8 cellular contexts compared by ENCODE assay signal in genomic region chr19:49870309-49870901, GRCh38. TPM values are rescaled to one million over a fixed set of nuclear protein-coding genes. Genes with fewer than 3 reads are reported as not detected.
A peak's percentile ranks its signal among the peaks of the same experiment; 100 is the strongest.
DNase-seq lines count a peak whose midpoint lies in the region; ATAC-seq and TF ChIP-seq lines count a peak whose summit lies in the region.

No MANE protein-coding gene starts in this region.

- no peak for TF ChIP-seq RAD21 in HCT116 (IDR thresholded peaks at IDR 0.05; ENCODE audit: low read depth)

- H3K4me3 Mint-ChIP-seq in activated T-helper 1 cell treated with anti-CD3 and anti-CD28 coated beads, Interleukin-12 subunit alpha, Interleukin-12 subunit beta, Interleukin-2, Interleukin-4 antibody, amounts not matched to agents 30 ng/mL and 10 ng/mL and 1 ng/mL, durations not matched to agents 14 hours and 24 hours and 36 hours, result no peak overlapping the region
- H3K4me3 Mint-ChIP-seq in stimulated activated naive B cell treated with anti-CD40 and anti-IgM and Interleukin-4, amounts not matched to agents 10 μg/mL and 1 μg/mL and 100 μg/mL, for 72 hours, result no peak overlapping the region

- H3K4me1 ChIP-seq in HCT116 (ENCODE audit: control insufficient read depth in 1 of 2, insufficient read depth in 2 of 2, low read length in 2 of 2), result peaks cover 28 to 57% of the 10 kb centered on the region in 2 experiments; a peak in 3 of 4 replicates
- H3K4me1 ChIP-seq in iPS DF 6.9 (ENCODE audit: control insufficient read depth, insufficient read depth, low read length), result 0 out of 2 replicates have a peak, but pooled peaks cover 3% of the 10 kb centered on the region

- H3K27ac ChIP-seq in HCT116 (ENCODE audit: low read depth, low read length) (peak overlapping the region; percentile 83), iPS DF 6.9 (ENCODE audit: low read length) (no peak overlapping the region)

- H3K27me3 Mint-ChIP-seq in activated T-helper 1 cell treated with anti-CD3 and anti-CD28 coated beads, Interleukin-12 subunit alpha, Interleukin-12 subunit beta, Interleukin-2, Interleukin-4 antibody, amounts not matched to agents 30 ng/mL and 10 ng/mL and 1 ng/mL, durations not matched to agents 14 hours and 24 hours and 36 hours (ENCODE audit: insufficient read depth), result no peaks in the 10 kb centered on the region
- no peaks in the 10 kb centered on the region for H3K27me3 Mint-ChIP-seq in stimulated activated naive B cell treated with anti-CD40 and anti-IgM and Interleukin-4, amounts not matched to agents 10 μg/mL and 1 μg/mL and 100 μg/mL, for 72 hours

- ATAC-seq in HCT116 (no peak), GM18858 (IDR thresholded peaks at IDR 0.05; ENCODE audit: unreplicated experiment) (no peak), GM18502 (IDR thresholded peaks at IDR 0.05; ENCODE audit: poor library complexity, unreplicated experiment) (no peak)
- ATAC-seq in stimulated activated naive B cell treated with anti-CD40 and anti-IgM and Interleukin-4, amounts not matched to agents 10 μg/mL and 1 μg/mL and 100 μg/mL, for 72 hours (replicated peaks), result no peak

- H2AFZ ChIP-seq in HCT116 (ENCODE audit: low read depth, low read length, poor library complexity, severe bottlenecking), result no peak overlapping the region

- DNase-seq in HCT116 (ENCODE audit: low read depth, low spot score) (no peak), iPS DF 6.9 (ENCODE audit: low read depth, low spot score) (no peak)
- DNase-seq in activated T-helper 1 cell treated with anti-CD3 and anti-CD28 coated beads, Interleukin-12 subunit alpha, Interleukin-12 subunit beta, Interleukin-2, Interleukin-4 antibody, amounts not matched to agents 30 ng/mL and 10 ng/mL and 1 ng/mL, durations not matched to agents 14 hours and 24 hours and 36 hours (ENCODE audit: low spot score), result no peak
- no peak for DNase-seq in stimulated activated naive B cell treated with anti-CD40 and anti-IgM and Interleukin-4, amounts not matched to agents 10 μg/mL and 1 μg/mL and 100 μg/mL, for 72 hours
- no peak for DNase-seq in activated CD4-positive, alpha-beta T cell treated with anti-CD3 and anti-CD28 coated beads, Interleukin-2, amount 50 U/mL, for 1 hour
- DNase-seq in effector CD8-positive, alpha-beta T cell (lab: John Stamatoyannopoulos, UW), result no peak

- H3K9me3 ChIP-seq in HCT116 (ENCODE audit: control insufficient read depth in 1 of 2, insufficient read depth in 1 of 2, low read depth in 1 of 2, low read length in 2 of 2) (no peaks in the 10 kb centered on the region), iPS DF 6.9 (ENCODE audit: control insufficient read depth, insufficient read depth, low read length) (no peaks in the 10 kb centered on the region)

- peak overlapping the region; percentile 68 for H3K9ac ChIP-seq in HCT116 (ENCODE audit: low read length)

- no peaks in the 10 kb centered on the region for H3K9me2 ChIP-seq in HCT116 (ENCODE audit: insufficient read depth)

- BruUV-seq in HCT116 (replicated peaks; lab: Mats Ljungman, UMichigan), result no TSS peak

- H3K4me3 ChIP-seq in HCT116 (replicated peaks in 1 of 2; ENCODE audit: low read depth in 1 of 2, low read length in 2 of 2) (peak overlapping the region; percentile 55 to 61), iPS DF 6.9 (ENCODE audit: low read length) (peak overlapping the region; percentile 60; the same call in 1 of the 2 replicates)

- WGBS in iPS DF 6.9 (ENCODE audit: insufficient coverage, insufficient read length), result no CpG with 5 or more reads among the region's 15 CpGs

- H3K36me3 Mint-ChIP-seq in activated T-helper 1 cell treated with anti-CD3 and anti-CD28 coated beads, Interleukin-12 subunit alpha, Interleukin-12 subunit beta, Interleukin-2, Interleukin-4 antibody, amounts not matched to agents 30 ng/mL and 10 ng/mL and 1 ng/mL, durations not matched to agents 14 hours and 24 hours and 36 hours (ENCODE audit: low read depth), result peaks cover 10% of the 10 kb centered on the region
- H3K36me3 Mint-ChIP-seq in stimulated activated naive B cell treated with anti-CD40 and anti-IgM and Interleukin-4, amounts not matched to agents 10 μg/mL and 1 μg/mL and 100 μg/mL, for 72 hours, result peaks cover 21 to 31% of the 10 kb centered on the region in 2 donors

- H3K9me3 Mint-ChIP-seq in activated T-helper 1 cell treated with anti-CD3 and anti-CD28 coated beads, Interleukin-12 subunit alpha, Interleukin-12 subunit beta, Interleukin-2, Interleukin-4 antibody, amounts not matched to agents 30 ng/mL and 10 ng/mL and 1 ng/mL, durations not matched to agents 14 hours and 24 hours and 36 hours, result no peaks in the 10 kb centered on the region
- H3K9me3 Mint-ChIP-seq in stimulated activated naive B cell treated with anti-CD40 and anti-IgM and Interleukin-4, amounts not matched to agents 10 μg/mL and 1 μg/mL and 100 μg/mL, for 72 hours, result no peaks in the 10 kb centered on the region

- intact Hi-C loops in HCT116 (cut with micrococcal nuclease), result no loop called here
- intact Hi-C loops in activated T-helper 1 cell treated with anti-CD3 and anti-CD28 coated beads, Interleukin-12 subunit alpha, Interleukin-12 subunit beta, Interleukin-2, Interleukin-4 antibody, amounts not matched to agents 30 ng/mL and 10 ng/mL and 1 ng/mL, durations not matched to agents 14 hours and 24 hours and 36 hours (cut with micrococcal nuclease), result no loop called here

- peak overlapping the region; percentile 79 for H3K4me2 ChIP-seq in HCT116 (ENCODE audit: low read length)

- H3K4me1 Mint-ChIP-seq in activated T-helper 1 cell treated with anti-CD3 and anti-CD28 coated beads, Interleukin-12 subunit alpha, Interleukin-12 subunit beta, Interleukin-2, Interleukin-4 antibody, amounts not matched to agents 30 ng/mL and 10 ng/mL and 1 ng/mL, durations not matched to agents 14 hours and 24 hours and 36 hours (ENCODE audit: low read depth), result peaks cover 39% of the 10 kb centered on the region
- H3K4me1 Mint-ChIP-seq in stimulated activated naive B cell treated with anti-CD40 and anti-IgM and Interleukin-4, amounts not matched to agents 10 μg/mL and 1 μg/mL and 100 μg/mL, for 72 hours, result peaks cover 24 to 52% of the 10 kb centered on the region in 2 donors

- TF ChIP-seq POLR2A in HCT116 (IDR thresholded peaks at IDR 0.05; ENCODE audit: borderline replicate concordance, extremely low read depth, insufficient read depth, insufficient read length), result no peak

- TF ChIP-seq CTCF in HCT116 (IDR thresholded peaks at IDR 0.05 in 2 of 3, conservative IDR thresholded peaks at IDR 0.05 in 1 of 3; ENCODE audit: borderline replicate concordance in 1 of 3, insufficient read depth in 1 of 3, low read depth in 2 of 3, low read length in 2 of 3), result no peak

- CTCF ChIA-PET in HCT116 (lab: Charles Lee), result no interaction called here

- peaks cover 35% of the 10 kb centered on the region for H3K79me2 ChIP-seq in HCT116 (ENCODE audit: insufficient read depth, low read length)

- RAD21 ChIA-PET in HCT116 (lab: Charles Lee; ENCODE audit: low non-redundant PET in 1 of 2, low total read pairs in 2 of 2, uncharacterized antibody in 2 of 2, unreplicated experiment in 2 of 2), result interaction anchor here in 1 of 2 experiments (0.7 kb wide), 1 partner anchor 19 kb away, joined by 3 read pairs; no protein-coding TSS in a partner anchor

- peaks cover 0 to 9% of the 10 kb centered on the region in 2 experiments; a peak in 1 of 4 replicates for H3K36me3 ChIP-seq in HCT116 (ENCODE audit: control insufficient read depth in 1 of 2, insufficient read depth in 2 of 2, low read length in 2 of 2)
- H3K36me3 ChIP-seq in iPS DF 6.9 (ENCODE audit: control insufficient read depth, insufficient read depth, low read length), result no peaks in the 10 kb centered on the region

- peak overlapping the region; percentile 95 for H3K27ac Mint-ChIP-seq in activated T-helper 1 cell treated with anti-CD3 and anti-CD28 coated beads, Interleukin-12 subunit alpha, Interleukin-12 subunit beta, Interleukin-2, Interleukin-4 antibody, amounts not matched to agents 30 ng/mL and 10 ng/mL and 1 ng/mL, durations not matched to agents 14 hours and 24 hours and 36 hours
- H3K27ac Mint-ChIP-seq in stimulated activated naive B cell treated with anti-CD40 and anti-IgM and Interleukin-4, amounts not matched to agents 10 μg/mL and 1 μg/mL and 100 μg/mL, for 72 hours, result peak overlapping the region; percentile 88

- POLR2A ChIA-PET in HCT116 (lab: Charles Lee), result interaction anchor here (2.0 kb wide), 1 partner anchor 20 kb away, joined by 12 read pairs; the partner anchor contains the start of gene PTOV1

- H3K27me3 ChIP-seq in HCT116 (ENCODE audit: insufficient read depth, low read length), result no peaks in the 10 kb centered on the region
- H3K27me3 ChIP-seq in iPS DF 6.9 (ENCODE audit: control insufficient read depth, insufficient read depth, low read length), result no peaks in the 10 kb centered on the region

- H4K20me1 ChIP-seq in HCT116 (ENCODE audit: insufficient read depth), result no peaks in the 10 kb centered on the region

TF ChIP-seq in HCT116, 20 proteins besides CTCF, POLR2A, EP300 and RAD21 (continues in another document):
- no peak for TF ChIP-seq TCF7L2 (IDR thresholded peaks at IDR 0.05; ENCODE audit: borderline replicate concordance, extremely low read depth, insufficient read depth, insufficient read length)
- no peak for TF ChIP-seq JUND (IDR thresholded peaks at IDR 0.05)

RNA-seq across cellular contexts. Expression of gene PNKP, which starts 3.0 kb away (rescaled TPM):
- 129 TPM for total RNA-seq in HCT116 (2021; ENCODE audit: unreplicated experiment)
- 53.4 and 61.0 TPM in 2 replicates for polyA plus RNA-seq in HCT116 (2012)
- 138 and 141 TPM in 2 replicates for total RNA-seq in activated T-helper 1 cell treated with anti-CD3 and anti-CD28 coated beads, Interleukin-12 subunit alpha, Interleukin-12 subunit beta, Interleukin-2, Interleukin-4 antibody, amounts not matched to agents 30 ng/mL and 10 ng/mL and 1 ng/mL, durations not matched to agents 14 hours and 24 hours and 36 hours

RNA-seq across cellular contexts. Expression of gene AKT1S1, which starts 6.8 kb away (rescaled TPM):
- total RNA-seq in HCT116 (2021; ENCODE audit: unreplicated experiment), result 70.6 TPM
- polyA plus RNA-seq in HCT116 (2012), result 49.3 and 54.5 TPM in 2 replicates
- total RNA-seq in activated T-helper 1 cell treated with anti-CD3 and anti-CD28 coated beads, Interleukin-12 subunit alpha, Interleukin-12 subunit beta, Interleukin-2, Interleukin-4 antibody, amounts not matched to agents 30 ng/mL and 10 ng/mL and 1 ng/mL, durations not matched to agents 14 hours and 24 hours and 36 hours, result 32.1 and 32.2 TPM in 2 replicates

RNA-seq across cellular contexts. Expression of gene TBC1D17, which starts 7.1 kb away (rescaled TPM):
- 32.9 TPM for total RNA-seq in HCT116 (2021; ENCODE audit: unreplicated experiment)
- 25.9 and 27.8 TPM in 2 replicates for polyA plus RNA-seq in HCT116 (2012)
- 38.7 and 41.8 TPM in 2 replicates for total RNA-seq in activated T-helper 1 cell treated with anti-CD3 and anti-CD28 coated beads, Interleukin-12 subunit alpha, Interleukin-12 subunit beta, Interleukin-2, Interleukin-4 antibody, amounts not matched to agents 30 ng/mL and 10 ng/mL and 1 ng/mL, durations not matched to agents 14 hours and 24 hours and 36 hours

RNA-seq across cellular contexts. Expression of gene PTOV1, which starts 19.4 kb away (rescaled TPM):
- 236 TPM for total RNA-seq in HCT116 (2021; ENCODE audit: unreplicated experiment)
- 179 and 183 TPM in 2 replicates for polyA plus RNA-seq in HCT116 (2012)
- total RNA-seq in activated T-helper 1 cell treated with anti-CD3 and anti-CD28 coated beads, Interleukin-12 subunit alpha, Interleukin-12 subunit beta, Interleukin-2, Interleukin-4 antibody, amounts not matched to agents 30 ng/mL and 10 ng/mL and 1 ng/mL, durations not matched to agents 14 hours and 24 hours and 36 hours, result 107 and 113 TPM in 2 replicates

RNA-seq across cellular contexts. Expression of gene IL4I1, which starts 26.3 kb away (rescaled TPM):
- 0.71 TPM for total RNA-seq in HCT116 (2021; ENCODE audit: unreplicated experiment)
- 0.57 and 0.85 TPM in 2 replicates for polyA plus RNA-seq in HCT116 (2012)
- 50.0 and 51.5 TPM in 2 replicates for total RNA-seq in activated T-helper 1 cell treated with anti-CD3 and anti-CD28 coated beads, Interleukin-12 subunit alpha, Interleukin-12 subunit beta, Interleukin-2, Interleukin-4 antibody, amounts not matched to agents 30 ng/mL and 10 ng/mL and 1 ng/mL, durations not matched to agents 14 hours and 24 hours and 36 hours
